34 cellular contexts compared by ENCODE assay signal in the genomic region with DNA sequence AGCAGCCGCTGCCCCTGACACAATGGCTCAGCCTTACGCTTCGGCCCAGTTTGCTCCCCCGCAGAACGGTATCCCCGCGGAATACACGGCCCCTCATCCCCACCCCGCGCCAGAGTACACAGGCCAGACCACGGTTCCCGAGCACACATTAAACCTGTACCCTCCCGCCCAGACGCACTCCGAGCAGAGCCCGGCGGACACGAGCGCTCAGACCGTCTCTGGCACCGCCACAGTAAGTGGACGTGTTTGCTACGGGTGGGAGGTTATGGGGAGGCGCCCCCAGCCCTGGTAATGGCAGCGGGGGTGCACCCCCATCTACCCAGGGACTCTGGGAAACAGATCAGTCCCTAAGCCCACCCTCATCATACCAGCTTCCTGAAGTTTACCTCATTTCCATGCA.
"Had no signal": no experiment of that assay in that cellular context is flagged by ENCODE, and none has a peak within 500 bp of the region (broad histone marks: within the 10 kb centered on the region; RNA-seq: fewer than 3 reads in every experiment).

No MANE protein-coding gene starts in this region.

- H3K4me1 ChIP-seq: adrenal gland, body of pancreas, breast epithelium had no signal

- H3K27ac ChIP-seq: adrenal gland, body of pancreas, brain microvascular endothelial cell, breast epithelium, VCaP had no signal

- H3K36me3 ChIP-seq: adrenal gland, brain microvascular endothelial cell, breast epithelium had no signal

- H3K9me3 ChIP-seq: adrenal gland, breast epithelium had no signal

- DNase-seq: activated B cell treated with CpG ODN at 0.5 μM for 24 hours; activated CD4-positive, alpha-beta memory T cell treated with anti-CD3 and anti-CD28 coated beads for 36 hours; activated CD4-positive, alpha-beta T cell treated with anti-CD3 and anti-CD28 coated beads for 4 hours; activated CD4-positive, alpha-beta T cell treated with anti-CD3 and anti-CD28 coated beads, Interleukin-2, amount 10 ng/mL, durations not matched to agents 24 days and 14 days; activated CD4-positive, alpha-beta T cell treated with anti-CD3 and anti-CD28 coated beads, Interleukin-2, amount 50 U/mL, for 1 hour; activated CD4-positive, alpha-beta T cell treated with anti-CD3 and anti-CD28 coated beads, Interleukin-2, amount 50 U/mL, for 4 hours; activated CD4-positive, CD25-positive, alpha-beta regulatory T cell treated with anti-CD3 and anti-CD28 coated beads, Interleukin-2, amount 50 U/mL, for 72 hours; activated CD8-positive, alpha-beta memory T cell treated with anti-CD3 and anti-CD28 coated beads, Interleukin-2, amount 50 U/mL, for 4 hours; activated CD8-positive, alpha-beta T cell treated with anti-CD3 and anti-CD28 coated beads for 36 hours; activated effector memory CD4-positive, alpha-beta T cell treated with anti-CD3 and anti-CD28 coated beads, Interleukin-2, amount 50 U/mL, for 16 hours; activated gamma-delta T cell treated with Interleukin-2 at 50 U/mL for 16 hours; activated naive CD4-positive, alpha-beta T cell; activated naive CD4-positive, alpha-beta T cell treated with anti-CD3 and anti-CD28 coated beads for 36 hours; activated naive CD4-positive, alpha-beta T cell treated with anti-CD3 and anti-CD28 coated beads, Interleukin-2, amount 50 U/mL, for 16 hours; activated naive CD8-positive, alpha-beta T cell treated with anti-CD3 and anti-CD28 coated beads for 36 hours; activated T-cell treated with anti-CD3 and anti-CD28 coated beads for 4 hours; activated T-cell treated with anti-CD3 and anti-CD28 coated beads, Interleukin-2, amount 50 U/mL, for 1 hour; activated T-cell treated with anti-CD3 and anti-CD28 coated beads, Interleukin-2, amount 50 U/mL, for 4 hours; activated T-cell treated with anti-CD3 and anti-CD28 coated beads, Interleukin-2, amount 50 U/mL, for 72 hours; adrenal gland; amniotic stem cell; aorta; body of pancreas; brain microvascular endothelial cell; central memory CD4-positive, alpha-beta T cell; T-helper 1 cell; T-helper 2 cell; T-helper 9 cell had no signal

- H3K4me3 ChIP-seq: adrenal gland, body of pancreas, breast epithelium had no signal

- FAIRE-seq: astrocyte, TTC549 had no signal

- H3K27me3 ChIP-seq: adrenal gland, body of pancreas, brain microvascular endothelial cell, breast epithelium had no signal

- ATAC-seq: activated CD8-positive, alpha-beta T cell treated with anti-CD3 and anti-CD28 coated beads for 36 hours; activated naive CD4-positive, alpha-beta T cell treated with anti-CD3 and anti-CD28 coated beads, Interleukin-2, amount 50 U/mL, for 72 hours; activated T-cell treated with anti-CD3 and anti-CD28 coated beads, Interleukin-2, amount 50 U/mL, for 4 hours; activated T-cell treated with anti-CD3 and anti-CD28 coated beads, Interleukin-2, amount 50 U/mL, for 72 hours; activated T-helper 17 cell treated with anti-CD3 and anti-CD28 coated beads, Interleukin-2, amount 50 U/mL, for 72 hours; body of pancreas had no signal
